In genomic region chr2:99935662-99936061, GRCh38 we compare ENCODE assay signal across 21 cellular contexts.
"Had no signal": no experiment of that assay in that cellular context is flagged by ENCODE, and none has a peak within 500 bp of the region (broad histone marks: within the 10 kb centered on the region; RNA-seq: fewer than 3 reads in every experiment).

No MANE protein-coding gene starts in this region.

- H3K4me1 ChIP-seq: gastrocnemius medialis, left lung, lower lobe of right lung, psoas muscle, tibial artery, upper lobe of left lung, uterus had no signal

- H3K4me3 ChIP-seq: coronary artery, dorsolateral prefrontal cortex, gastrocnemius medialis, left lung, lower lobe of right lung, psoas muscle, right lobe of liver, tibial artery, upper lobe of left lung, uterus had no signal

- H3K36me3 Mint-ChIP-seq: immature natural killer cell had no signal

- FAIRE-seq: keratinocyte had no signal

- H3K4me3 Mint-ChIP-seq: immature natural killer cell, nephron progenitor cell had no signal

- H3K9me3 Mint-ChIP-seq: nephron progenitor cell had no signal

- H3K36me3 ChIP-seq: gastrocnemius medialis, left lung, lower lobe of right lung, right lobe of liver, tibial artery, upper lobe of left lung, uterus had no signal

- H3K9me3 ChIP-seq: gastrocnemius medialis, left lung, lower lobe of right lung, psoas muscle, right lobe of liver, tibial artery, upper lobe of left lung, uterus had no signal

- H3K4me1 Mint-ChIP-seq: immature natural killer cell had no signal

- H3K27me3 ChIP-seq: dorsolateral prefrontal cortex, gastrocnemius medialis, left lung, right lobe of liver, tibial artery, upper lobe of left lung, uterus had no signal

- H3K27ac Mint-ChIP-seq: immature natural killer cell had no signal

- DNase-seq: dorsolateral prefrontal cortex; effector CD8-positive, alpha-beta T cell; gastrocnemius medialis; glutamatergic neuron; immature natural killer cell; left lung; lower lobe of right lung; mesenchymal stem cell; midbrain; nephron progenitor cell; psoas muscle; retina; right lobe of liver; stimulated activated CD4-positive, alpha-beta T cell treated with anti-CD3 and anti-CD28 coated beads, Interleukin-2, amount 100 ng/mL, for 24 hours; stimulated activated naive CD8-positive, alpha-beta T cell treated with anti-CD3 and anti-CD28 coated beads, Interleukin-15, Interleukin-2, amounts not matched to agents 100 U/mL and 50 U/mL, for 24 hours; tibial artery; upper lobe of left lung; uterus had no signal

- H3K27ac ChIP-seq: coronary artery, dorsolateral prefrontal cortex, gastrocnemius medialis, left lung, lower lobe of right lung, psoas muscle, right lobe of liver, tibial artery, upper lobe of left lung, uterus had no signal

- ATAC-seq: esophagus mucosa; gastrocnemius medialis; left lung; lower lobe of right lung; psoas muscle; right lobe of liver; stimulated activated naive CD8-positive, alpha-beta T cell treated with anti-CD3 and anti-CD28 coated beads, Interleukin-15, Interleukin-2, amounts not matched to agents 100 U/mL and 50 U/mL, for 24 hours had no signal
